ENCODE assay signal across 19 cellular contexts in genomic region chr1:220886470-220887201, GRCh38. TPM values are rescaled to one million over a fixed set of nuclear protein-coding genes. Genes with fewer than 3 reads are reported as not detected.
DNase-seq lines count a peak whose midpoint lies in the region; ATAC-seq and TF ChIP-seq lines count a peak whose summit lies in the region.
"Had no signal": no experiment of that assay in that cellular context is flagged by ENCODE, and none has a peak within 500 bp of the region (broad histone marks: within the 10 kb centered on the region; RNA-seq: fewer than 3 reads in every experiment).

No MANE protein-coding gene starts in this region.

- intact Hi-C loops in sigmoid colon (cut with DNase I), result loop anchor here (2.0 to 10.0 kb wide), 2 partner anchors 146 to 1158 kb away; no protein-coding TSS in a partner anchor

- TF ChIP-seq POLR2A in sigmoid colon (IDR thresholded peaks at IDR 0.05), result no peak

- peaks cover 9 to 48% (median 16%) of the 10 kb centered on the region in 11 experiments; a peak in 21 of 22 replicates for H3K9me3 ChIP-seq in BLaER1 treated with 17β-estradiol and CSF1 and Interleukin-3, amounts not matched to agents 10 nM and 100 nM (replicated peaks in 1 of 11)
- H3K9me3 ChIP-seq in HUES6 (ENCODE audit: control insufficient read depth, insufficient read depth, low read depth, low read length) (no peaks in the 10 kb centered on the region), sigmoid colon (no peaks in the 10 kb centered on the region)
- H3K9me3 ChIP-seq: SK-N-SH had no signal

- peaks cover 48 to 63% (median 60%) of the 10 kb centered on the region in 10 experiments for H3K4me1 ChIP-seq in BLaER1 treated with 17β-estradiol and CSF1 and Interleukin-3, amounts not matched to agents 10 nM and 100 nM
- H3K4me1 ChIP-seq in HUES6 (ENCODE audit: control insufficient read depth, insufficient read depth, low read length), result peaks cover 54% of the 10 kb centered on the region
- H3K4me1 ChIP-seq in sigmoid colon, result peaks cover 0 to 69% (median 62%) of the 10 kb centered on the region in 4 donors

- H3K4me3 ChIP-seq in BLaER1 treated with 17β-estradiol and CSF1 and Interleukin-3, amounts not matched to agents 10 nM and 100 nM, result peak overlapping the region in 6 of 10 experiments; percentile 0 to 39 (median 22); a peak in 6 of 20 replicates
- H3K4me3 ChIP-seq in HUES6 (ENCODE audit: low read depth, low read length) (peak overlapping the region; percentile 50; the same call in 1 of the 2 replicates), sigmoid colon (no peak overlapping the region)

- DNase-seq in iPS-NIHi7 (ENCODE audit: extremely low spot score) (peak; percentile 12), sigmoid colon (no peak), T1000 (lab: John Stamatoyannopoulos, UW) (no peak), putamen (ENCODE audit: low spot score) (no peak), D341Med (ENCODE audit: low spot score) (no peak)
- DNase-seq: DMS 273 treated with DMSO at 0.1 percent for 48 hours, GDM1, NCI-H1417 treated with DMSO at 0.1 percent for 48 hours, NCI-H187 treated with DMSO at 0.1 percent for 48 hours, NCI-H2227 treated with DMSO at 0.1 percent for 48 hours, NCI-H510A treated with DMSO at 0.1 percent for 48 hours, PC-3, RPMI8226, SHP77 treated with DMSO at 0.1 percent for 48 hours had no signal

- peaks cover 32 to 70% (median 60%) of the 10 kb centered on the region in 11 experiments for H3K27me3 ChIP-seq in BLaER1 treated with 17β-estradiol and CSF1 and Interleukin-3, amounts not matched to agents 10 nM and 100 nM
- H3K27me3 ChIP-seq in HUES6 (ENCODE audit: control insufficient read depth, insufficient read depth, low read length) (peaks cover 100% of the 10 kb centered on the region), sigmoid colon (peaks cover 0 to 5% (median 0%) of the 10 kb centered on the region in 3 donors)

- peak overlapping the region; percentile 53 to 98 (median 89) for H3K4me2 ChIP-seq in BLaER1 treated with 17β-estradiol and CSF1 and Interleukin-3, amounts not matched to agents 10 nM and 100 nM
- H3K4me2 ChIP-seq: SK-N-SH had no signal

- peaks cover 0 to 48% (median 35%) of the 10 kb centered on the region in 11 experiments; a peak in 20 of 22 replicates for H4K20me1 ChIP-seq in BLaER1 treated with 17β-estradiol and CSF1 and Interleukin-3, amounts not matched to agents 10 nM and 100 nM

- H3K9ac ChIP-seq in BLaER1 treated with 17β-estradiol and CSF1 and Interleukin-3, amounts not matched to agents 10 nM and 100 nM, result peak overlapping the region in 10 of 11 experiments; percentile 19 to 100 (median 52); a peak in 14 of 22 replicates
- no peak overlapping the region for H3K9ac ChIP-seq in HUES6 (ENCODE audit: low read length)
- H3K9ac ChIP-seq: SK-N-SH had no signal

- ATAC-seq in GM18520 (IDR thresholded peaks at IDR 0.05; ENCODE audit: unreplicated experiment), result no peak
- ATAC-seq: PC-3 had no signal

- WGBS in sigmoid colon, 2 donors, result 64 to 77% methylated on average over 26 of the region's 26 CpGs

- peak overlapping the region; percentile 15 to 100 (median 43); a peak in 17 of 22 replicates for H3K27ac ChIP-seq in BLaER1 treated with 17β-estradiol and CSF1 and Interleukin-3, amounts not matched to agents 10 nM and 100 nM
- H3K27ac ChIP-seq in HUES6 (ENCODE audit: low read depth, low read length) (no peak overlapping the region), sigmoid colon (peak overlapping the region in 3 of 4 donors; percentile 95 to 100 (median 99))

- peaks cover 50 to 56% (median 53%) of the 10 kb centered on the region in 11 experiments for H3K36me3 ChIP-seq in BLaER1 treated with 17β-estradiol and CSF1 and Interleukin-3, amounts not matched to agents 10 nM and 100 nM
- H3K36me3 ChIP-seq in HUES6 (ENCODE audit: control insufficient read depth, insufficient read depth, low read length), result no peaks in the 10 kb centered on the region
- H3K36me3 ChIP-seq in sigmoid colon, result peaks cover 13 to 34% (median 16%) of the 10 kb centered on the region in 4 donors

- no peak for TF ChIP-seq EP300 in sigmoid colon (IDR thresholded peaks at IDR 0.05)

- TF ChIP-seq CTCF in sigmoid colon (IDR thresholded peaks at IDR 0.05), result no peak

RNA-seq across cellular contexts. Expression of gene HLX, which starts 7.4 kb away (rescaled TPM):
- total RNA-seq in sigmoid colon, result 10 to 100 TPM; 28.2 to 53.5 (median 37.8) TPM
- 10 to 100 TPM in 1 of 3 donors, 1 to 10 TPM in 1, under 1 TPM in 1; 0.92 to 10.7 (median 9.0) TPM for polyA plus RNA-seq in sigmoid colon
- total RNA-seq: HT-29 had no signal

Comparison
In these comparisons a context has a peak if more than half of its experiments do, and no peak if none do; other contexts are left out.
1. H3K4me3 ChIP-seq: peak in BLaER1 treated with 17β-estradiol and CSF1 and Interleukin-3, amounts not matched to agents 10 nM and 100 nM (6 of 10) and HUES6 (single experiment); none in sigmoid colon (0 of 4).